In genomic region chr22:50528682-50529415, GRCh38 we compare ENCODE assay signal across 9 cellular contexts. TPM values are rescaled to one million over a fixed set of nuclear protein-coding genes. Genes with fewer than 3 reads are reported as not detected.
DNase-seq lines count a peak whose midpoint lies in the region; ATAC-seq and TF ChIP-seq lines count a peak whose summit lies in the region.
"Had no signal": no experiment of that assay in that cellular context is flagged by ENCODE, and none has a peak within 500 bp of the region (broad histone marks: within the 10 kb centered on the region; RNA-seq: fewer than 3 reads in every experiment).

No MANE protein-coding gene starts in this region.

- no peak for TF ChIP-seq EP300 in transverse colon (IDR thresholded peaks at IDR 0.05; ENCODE audit: low read depth)

- ATAC-seq in lower lobe of right lung (no peak), GM18907 (IDR thresholded peaks at IDR 0.05; ENCODE audit: unreplicated experiment) (no peak), HG03108 (IDR thresholded peaks at IDR 0.05; ENCODE audit: unreplicated experiment) (no peak)

- intact Hi-C loops in lower lobe of right lung (cut with DNase I) = no loop called here
- intact Hi-C loops in transverse colon (cut with DNase I; ENCODE audit: low total_unique reads) = no loop called here

- no peaks in the 10 kb centered on the region for H3K9me3 ChIP-seq in lower lobe of right lung
- no peaks in the 10 kb centered on the region for H3K9me3 ChIP-seq in transverse colon

- H3K27ac ChIP-seq in lower lobe of right lung = peak overlapping the region; percentile 100
- peak overlapping the region; percentile 94 to 99 (median 96) for H3K27ac ChIP-seq in transverse colon
- H3K27ac ChIP-seq: cardiac muscle cell had no signal

- WGBS in transverse colon (ENCODE audit: low coverage in 1 of 2), 2 donors = 58% methylated on average over 13 of the region's 15 CpGs; no CpG with 5 or more reads in 1 of the 2 donors

- H3K4me1 ChIP-seq in lower lobe of right lung (peaks cover 58% of the 10 kb centered on the region), transverse colon (peaks cover 20 to 69% (median 53%) of the 10 kb centered on the region in 4 donors)

- DNase-seq in activated naive CD4-positive, alpha-beta T cell treated with Interleukin-2 at 50 U/mL for 16 hours = no peak
- no peak for DNase-seq in activated naive CD8-positive, alpha-beta T cell treated with anti-CD3 and anti-CD28 coated beads for 36 hours
- DNase-seq in lower lobe of right lung (peak; percentile 64), transverse colon (peak; percentile 26), NCI-H1694 treated with DMSO at 0.1 percent for 48 hours (lab: John Stamatoyannopoulos, UW) (no peak)

- H3K36me3 ChIP-seq in lower lobe of right lung (peaks cover 4% of the 10 kb centered on the region), transverse colon (no peaks in the 10 kb centered on the region)
- H3K36me3 ChIP-seq: cardiac muscle cell had no signal

- no peak for TF ChIP-seq POLR2A in transverse colon (IDR thresholded peaks at IDR 0.05)

- peaks cover 42% of the 10 kb centered on the region for H3K4me1 Mint-ChIP-seq in activated naive CD4-positive, alpha-beta T cell treated with anti-CD3 and anti-CD28 coated beads, Interleukin-2, amount 50 U/mL, for 24 hours
- peaks cover 46% of the 10 kb centered on the region for H3K4me1 Mint-ChIP-seq in activated naive CD8-positive, alpha-beta T cell treated with anti-CD3 and anti-CD28 coated beads for 36 hours

- H3K4me3 ChIP-seq in lower lobe of right lung = peak overlapping the region; percentile 79
- H3K4me3 ChIP-seq in transverse colon = peak overlapping the region in 3 of 4 donors; percentile 42 to 60 (median 48)
- H3K4me3 ChIP-seq: cardiac muscle cell had no signal

- peaks cover 5% of the 10 kb centered on the region for H3K36me3 Mint-ChIP-seq in activated naive CD4-positive, alpha-beta T cell treated with anti-CD3 and anti-CD28 coated beads, Interleukin-2, amount 50 U/mL, for 24 hours
- peaks cover 40% of the 10 kb centered on the region for H3K36me3 Mint-ChIP-seq in activated naive CD8-positive, alpha-beta T cell treated with anti-CD3 and anti-CD28 coated beads for 36 hours

- no peaks in the 10 kb centered on the region for H3K9me3 Mint-ChIP-seq in activated naive CD4-positive, alpha-beta T cell treated with anti-CD3 and anti-CD28 coated beads, Interleukin-2, amount 50 U/mL, for 24 hours
- no peaks in the 10 kb centered on the region for H3K9me3 Mint-ChIP-seq in activated naive CD8-positive, alpha-beta T cell treated with anti-CD3 and anti-CD28 coated beads for 36 hours

- H3K27me3 Mint-ChIP-seq in activated naive CD4-positive, alpha-beta T cell treated with anti-CD3 and anti-CD28 coated beads, Interleukin-2, amount 50 U/mL, for 24 hours = no peaks in the 10 kb centered on the region
- H3K27me3 Mint-ChIP-seq in activated naive CD8-positive, alpha-beta T cell treated with anti-CD3 and anti-CD28 coated beads for 36 hours = peaks cover 24% of the 10 kb centered on the region

- peak overlapping the region; percentile 61 for H3K4me3 Mint-ChIP-seq in activated naive CD4-positive, alpha-beta T cell treated with anti-CD3 and anti-CD28 coated beads, Interleukin-2, amount 50 U/mL, for 24 hours
- H3K4me3 Mint-ChIP-seq in activated naive CD8-positive, alpha-beta T cell treated with anti-CD3 and anti-CD28 coated beads for 36 hours = peak overlapping the region; percentile 85

- no peak overlapping the region for H3K27ac Mint-ChIP-seq in activated naive CD4-positive, alpha-beta T cell treated with anti-CD3 and anti-CD28 coated beads, Interleukin-2, amount 50 U/mL, for 24 hours
- peak overlapping the region; percentile 90 for H3K27ac Mint-ChIP-seq in activated naive CD8-positive, alpha-beta T cell treated with anti-CD3 and anti-CD28 coated beads for 36 hours

- H3K27me3 ChIP-seq in lower lobe of right lung (ENCODE audit: low read depth) = no peaks in the 10 kb centered on the region
- H3K27me3 ChIP-seq in transverse colon = peaks cover 5% of the 10 kb centered on the region

- in situ Hi-C loops in transverse colon (cut with MboI; ENCODE audit: low pct_ligation_motif_present in 1 of 4, low pct_unique_long_range_greater_than_20kb in 1 of 4, low sequenced_read_pairs in 3 of 4) = no loop called here

- TF ChIP-seq CTCF in lower lobe of right lung (IDR thresholded peaks at IDR 0.05) = no peak
- TF ChIP-seq CTCF in transverse colon (IDR thresholded peaks at IDR 0.05) = no peak

RNA-seq across cellular contexts. Expression of gene TYMP, which starts 1.0 kb away (rescaled TPM):
- 10 to 100 TPM; 75.7 to 76.8 TPM for total RNA-seq in activated naive CD8-positive, alpha-beta T cell treated with anti-CD3 and anti-CD28 coated beads for 36 hours
- total RNA-seq in lower lobe of right lung (151 TPM), transverse colon (10 to 100 TPM; 27.5 to 60.7 (median 32.2) TPM)

RNA-seq across cellular contexts. Expression of gene SCO2, which starts 3.5 kb away (rescaled TPM):
- total RNA-seq in activated naive CD8-positive, alpha-beta T cell treated with anti-CD3 and anti-CD28 coated beads for 36 hours = 1 to 10 TPM; 5.0 to 6.0 TPM
- total RNA-seq in lower lobe of right lung = 4.9 TPM
- total RNA-seq in transverse colon = 10 to 100 TPM in 1 of 4 donors, 1 to 10 TPM in 2, not detected in 1; 5.1 to 63.6 (median 5.9) TPM
- total RNA-seq: cardiac muscle cell had no signal

RNA-seq across cellular contexts. Expression of gene KLHDC7B, which starts 16.9 kb away (rescaled TPM):
- 10 to 100 TPM; 15.1 to 15.9 TPM for total RNA-seq in activated naive CD8-positive, alpha-beta T cell treated with anti-CD3 and anti-CD28 coated beads for 36 hours
- total RNA-seq in lower lobe of right lung (0.77 TPM), transverse colon (1 to 10 TPM in 1 of 4 donors, under 1 TPM in 2, not detected in 1; 0.14 to 1.5 (median 0.32) TPM)

RNA-seq across cellular contexts. Expression of gene NCAPH2, which starts 20.8 kb away (rescaled TPM):
- total RNA-seq in activated naive CD8-positive, alpha-beta T cell treated with anti-CD3 and anti-CD28 coated beads for 36 hours = 100 to 1,000 TPM; 143 to 152 TPM
- 46.1 TPM for total RNA-seq in lower lobe of right lung
- 10 to 100 TPM; 26.5 to 64.7 (median 41.6) TPM for total RNA-seq in transverse colon

RNA-seq across cellular contexts. Expression of gene LMF2, which starts 21.3 kb away (rescaled TPM):
- 10 to 100 TPM; 59.3 to 62.6 TPM for total RNA-seq in activated naive CD8-positive, alpha-beta T cell treated with anti-CD3 and anti-CD28 coated beads for 36 hours
- total RNA-seq in lower lobe of right lung (58.8 TPM), transverse colon (100 to 1,000 TPM in 1 of 4 donors, 10 to 100 TPM in 3; 54.0 to 119 (median 79.9) TPM)

Comparison
In these comparisons a context has a peak if more than half of its experiments do, and no peak if none do; other contexts are left out.
1. DNase-seq: peak in lower lobe of right lung (single experiment) and transverse colon (single experiment); none in activated naive CD4-positive, alpha-beta T cell treated with Interleukin-2 at 50 U/mL for 16 hours (single experiment), activated naive CD8-positive, alpha-beta T cell treated with anti-CD3 and anti-CD28 coated beads for 36 hours (single experiment) and NCI-H1694 treated with DMSO at 0.1 percent for 48 hours (single experiment).